1 cellular context compared by ENCODE assay signal in the genomic region with DNA sequence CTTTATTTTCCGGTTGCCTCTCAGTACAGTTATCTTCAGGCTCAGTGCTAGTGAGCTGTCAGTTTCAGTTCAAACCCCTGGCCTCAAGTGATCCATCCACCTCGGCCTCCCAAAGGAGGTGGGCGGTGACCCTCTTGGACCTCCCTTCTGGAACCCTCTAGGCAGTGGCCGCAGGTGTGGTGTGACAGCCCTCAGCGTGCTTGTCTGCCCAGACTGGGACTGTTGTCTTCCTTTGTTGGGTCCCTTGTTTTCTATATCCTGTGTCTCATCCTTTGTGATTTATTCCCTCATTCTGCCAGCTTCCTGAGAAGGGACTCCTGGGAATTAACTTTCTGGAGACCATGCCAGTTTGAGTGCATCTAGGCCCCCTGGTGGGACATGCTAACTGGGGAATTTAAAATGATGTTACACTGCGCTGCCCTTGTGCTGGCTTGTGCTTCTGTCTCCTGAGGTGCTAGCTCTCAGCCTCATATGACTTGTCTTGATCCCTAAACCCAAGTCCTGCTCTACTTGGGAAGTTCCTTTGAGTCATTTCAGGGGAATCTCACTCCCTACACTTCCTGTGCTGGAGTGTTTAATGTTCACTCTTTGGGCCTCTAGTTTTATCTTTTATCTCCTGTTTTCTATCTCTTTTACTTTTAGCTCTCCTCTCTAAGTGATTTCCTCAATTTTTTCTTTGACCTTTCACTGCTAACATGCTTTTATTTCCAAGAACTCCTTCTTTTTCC.
TF ChIP-seq lines count a peak whose summit lies in the region.

No MANE protein-coding gene starts in this region.

TF ChIP-seq in A549, 52 proteins besides CTCF, POLR2A, EP300 and RAD21 (continued from another document):
- TF ChIP-seq, protein P1, sequence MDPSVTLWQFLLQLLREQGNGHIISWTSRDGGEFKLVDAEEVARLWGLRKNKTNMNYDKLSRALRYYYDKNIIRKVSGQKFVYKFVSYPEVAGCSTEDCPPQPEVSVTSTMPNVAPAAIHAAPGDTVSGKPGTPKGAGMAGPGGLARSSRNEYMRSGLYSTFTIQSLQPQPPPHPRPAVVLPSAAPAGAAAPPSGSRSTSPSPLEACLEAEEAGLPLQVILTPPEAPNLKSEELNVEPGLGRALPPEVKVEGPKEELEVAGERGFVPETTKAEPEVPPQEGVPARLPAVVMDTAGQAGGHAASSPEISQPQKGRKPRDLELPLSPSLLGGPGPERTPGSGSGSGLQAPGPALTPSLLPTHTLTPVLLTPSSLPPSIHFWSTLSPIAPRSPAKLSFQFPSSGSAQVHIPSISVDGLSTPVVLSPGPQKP (IDR thresholded peaks at IDR 0.05; ENCODE audit: low read depth, low read length) = no peak
- TF ChIP-seq, protein P2, sequence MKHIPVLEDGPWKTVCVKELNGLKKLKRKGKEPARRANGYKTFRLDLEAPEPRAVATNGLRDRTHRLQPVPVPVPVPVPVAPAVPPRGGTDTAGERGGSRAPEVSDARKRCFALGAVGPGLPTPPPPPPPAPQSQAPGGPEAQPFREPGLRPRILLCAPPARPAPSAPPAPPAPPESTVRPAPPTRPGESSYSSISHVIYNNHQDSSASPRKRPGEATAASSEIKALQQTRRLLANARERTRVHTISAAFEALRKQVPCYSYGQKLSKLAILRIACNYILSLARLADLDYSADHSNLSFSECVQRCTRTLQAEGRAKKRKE (CRISPR knock-in tag; IDR thresholded peaks at IDR 0.05; ENCODE audit: low read depth) = no peak
- TF ChIP-seq HOXA7 (CRISPR knock-in tag; IDR thresholded peaks at IDR 0.05) (no peak), RFX5 (IDR thresholded peaks at IDR 0.05) (no peak)
TF ChIP-seq in A549: peak in this region for 0.
